Comparison of ENCODE assay signal across 8 cellular contexts in genomic region chr1:211830330-211831142, GRCh38. TPM values are rescaled to one million over a fixed set of nuclear protein-coding genes. Genes with fewer than 3 reads are reported as not detected.
DNase-seq lines count a peak whose midpoint lies in the region; ATAC-seq lines count a peak whose summit lies in the region.

Gene LPGAT1, minus strand, starts transcription at chr1:211830763. Its CDS starts 1,467 bp downstream, at chr1:211829296.

- peak within 1 kb of the TSS; percentile 14 for H3K9ac ChIP-seq in neuronal stem cell (ENCODE audit: low read depth, low read length, poor library complexity)

- no peak within 1 kb of the TSS for H4K8ac ChIP-seq in neuronal stem cell (ENCODE audit: low read depth, low read length)

- peaks cover 46 to 51% (median 50%) of the 10 kb centered on the region in 3 donors for H3K4me1 Mint-ChIP-seq in IgD-negative memory B cell

- no peak within 1 kb of the TSS for H3K4ac ChIP-seq in neuronal stem cell (ENCODE audit: low read length)

- peak; percentile 72 for ATAC-seq in GM21526 (IDR thresholded peaks at IDR 0.05; ENCODE audit: low FRiP score, unreplicated experiment)

- peak within 1 kb of the TSS; percentile 92 to 98 (median 96) for H3K4me3 Mint-ChIP-seq in IgD-negative memory B cell

- H3K36me3 ChIP-seq in SJCRH30 (peaks cover 10% of the 10 kb centered on the region), neuronal stem cell (replicated peaks in 1 of 2; ENCODE audit: control insufficient read depth in 2 of 2, insufficient read depth in 2 of 2, low read length in 2 of 2) (peaks cover 0 to 13% of the 10 kb centered on the region in 2 donors)

- H3K4me1 ChIP-seq in SJCRH30 (peaks cover 13% of the 10 kb centered on the region), neuronal stem cell (ENCODE audit: control insufficient read depth in 2 of 2, insufficient read depth in 1 of 2, low read depth in 1 of 2, low read length in 2 of 2) (peaks cover 0 to 2% of the 10 kb centered on the region in 2 donors)

- peak; percentile 70 for DNase-seq in DMS53 treated with DMSO at 0.1 percent for 48 hours (lab: John Stamatoyannopoulos, UW; ENCODE audit: unreplicated experiment)
- DNase-seq in SJCRH30 = peak; percentile 79 to 85
- DNase-seq in activated naive CD4-positive, alpha-beta T cell (lab: John Stamatoyannopoulos, UW) = peak; percentile 22 to 61 (median 29)
- DNase-seq in foreskin melanocyte = peak; percentile 42
- DNase-seq in neuronal stem cell (ENCODE audit: low spot score) = peak; percentile 61
- DNase-seq in substantia nigra (lab: John Stamatoyannopoulos, UW) = peak; percentile 18 to 89 (median 75)

- H3K18ac ChIP-seq in neuronal stem cell (ENCODE audit: low read length) = peak within 1 kb of the TSS; percentile 82

- H2AFZ ChIP-seq in neuronal stem cell (ENCODE audit: low read length) = peak within 1 kb of the TSS; percentile 84

- no peaks in the 10 kb centered on the region for H3K27me3 Mint-ChIP-seq in IgD-negative memory B cell

- H3K27me3 ChIP-seq in SJCRH30 = no peaks in the 10 kb centered on the region
- peaks cover 0 to 24% (median 15%) of the 10 kb centered on the region in 3 experiments for H3K27me3 ChIP-seq in neuronal stem cell (ENCODE audit: control insufficient read depth in 3 of 3, insufficient read depth in 3 of 3, low read depth in 1 of 3, low read length in 3 of 3)

- H2BK120ac ChIP-seq in neuronal stem cell (ENCODE audit: low read depth, low read length) = no peak within 1 kb of the TSS

- H3K36me3 Mint-ChIP-seq in IgD-negative memory B cell = peaks cover 3% of the 10 kb centered on the region

- no CpG with 5 or more reads among the region's 88 CpGs for WGBS in neuronal stem cell (ENCODE audit: extremely low coverage in 2 of 2, insufficient read length in 2 of 2, insufficient replicate concordance in 1 of 2), 2 donors

- no peak within 1 kb of the TSS for H3K23ac ChIP-seq in neuronal stem cell (ENCODE audit: low read depth, low read length, poor library complexity)

- no peak within 1 kb of the TSS for H2BK12ac ChIP-seq in neuronal stem cell (ENCODE audit: low read length)

- no peak within 1 kb of the TSS for H2AK5ac ChIP-seq in neuronal stem cell (ENCODE audit: low read depth, low read length)

- peak within 1 kb of the TSS; percentile 81 for H3K4me2 ChIP-seq in neuronal stem cell (ENCODE audit: insufficient read depth, low read length, poor library complexity, severe bottlenecking)

- no peaks in the 10 kb centered on the region for H3K9me3 Mint-ChIP-seq in IgD-negative memory B cell

- H2BK5ac ChIP-seq in neuronal stem cell (ENCODE audit: low read length) = no peak within 1 kb of the TSS

- H3K27ac Mint-ChIP-seq in IgD-negative memory B cell = peak within 1 kb of the TSS; percentile 79 to 99 (median 88)

- H3K9me3 ChIP-seq in SJCRH30 (replicated peaks) (no peaks in the 10 kb centered on the region), neuronal stem cell (replicated peaks in 1 of 2; ENCODE audit: control insufficient read depth in 2 of 2, insufficient read depth in 1 of 2, low read depth in 1 of 2, low read length in 2 of 2) (no peaks in the 10 kb centered on the region)

- H3K4me3 ChIP-seq in SJCRH30 (peak within 1 kb of the TSS; percentile 77), neuronal stem cell (ENCODE audit: low read length in 2 of 2) (peak within 1 kb of the TSS; percentile 55 to 85)

- H3K14ac ChIP-seq in neuronal stem cell (ENCODE audit: low read length) = no peak within 1 kb of the TSS

- H3K27ac ChIP-seq in SJCRH30 (peak within 1 kb of the TSS; percentile 45; the same call in 1 of the 2 replicates), neuronal stem cell (replicated peaks; ENCODE audit: low read length) (no peak within 1 kb of the TSS), substantia nigra (ENCODE audit: low read depth, low read length, poor library complexity, severe bottlenecking) (peak within 1 kb of the TSS; percentile 93)

- H2BK15ac ChIP-seq in neuronal stem cell (ENCODE audit: low read length) = no peak within 1 kb of the TSS

- no peaks in the 10 kb centered on the region for H3K79me1 ChIP-seq in neuronal stem cell (ENCODE audit: low read depth, low read length)

- no peak within 1 kb of the TSS for H4K91ac ChIP-seq in neuronal stem cell (ENCODE audit: low read depth, low read length, poor library complexity)

RNA-seq across cellular contexts. Expression of gene LPGAT1, which starts in this region (rescaled TPM):
- 37.4 TPM for polyA plus RNA-seq in IgD-negative memory B cell
- total RNA-seq in SJCRH30 (2014; rRNA removed; shearing (Covaris generic)) = 69.6 and 70.0 TPM in 2 replicates
- polyA plus RNA-seq in neuronal stem cell (2013, experiment 1 of 2) = 3.4 TPM
- 3.1 TPM for polyA plus RNA-seq in neuronal stem cell (2013, experiment 2 of 2)

Comparison
In these comparisons a context has a peak if more than half of its experiments do, and no peak if none do; other contexts are left out.
1. DNase-seq: peak in every context shown above with its lines; median percentile 82 in SJCRH30; 75 in substantia nigra; 70 in DMS53 treated with DMSO at 0.1 percent for 48 hours; 61 in neuronal stem cell; 42 in foreskin melanocyte; 29 in activated naive CD4-positive, alpha-beta T cell.